In genomic region chr12:13211859-13212664, GRCh38 we compare ENCODE assay signal across 8 cellular contexts. TPM values are rescaled to one million over a fixed set of nuclear protein-coding genes. Genes with fewer than 3 reads are reported as not detected.
DNase-seq lines count a peak whose midpoint lies in the region; ATAC-seq and TF ChIP-seq lines count a peak whose summit lies in the region.

No MANE protein-coding gene starts in this region.

- DNase-seq in CD1c-positive myeloid dendritic cell (ENCODE audit: extremely low spot score): peak; percentile 87
- peak; percentile 64 for DNase-seq in NCI-H82 treated with DMSO at 0.1 percent for 48 hours (lab: John Stamatoyannopoulos, UW; ENCODE audit: unreplicated experiment)
- DNase-seq in activated CD8-positive, alpha-beta T cell treated with anti-CD3 and anti-CD28 coated beads, Interleukin-2, amount 10 ng/mL, durations not matched to agents 7 days and 5 days: peak; percentile 84
- peak; percentile 93 for DNase-seq in endodermal cell
- DNase-seq in naive B cell: peak; percentile 61
- DNase-seq in stimulated activated naive B cell treated with anti-CD40 and anti-IgM and Interleukin-4, amounts not matched to agents 10 μg/mL and 1 μg/mL and 100 μg/mL, for 72 hours: peak; percentile 39

- peak; percentile 100 for TF ChIP-seq CTCF in endodermal cell (conservative IDR thresholded peaks at IDR 0.05)

- H3K27me3 Mint-ChIP-seq in activated CD8-positive, alpha-beta T cell treated with anti-CD3 and anti-CD28 coated beads, Interleukin-2, amount 10 ng/mL, durations not matched to agents 7 days and 5 days (ENCODE audit: low read depth): no peaks in the 10 kb centered on the region
- H3K27me3 Mint-ChIP-seq in endodermal cell (ENCODE audit: insufficient read depth) (no peaks in the 10 kb centered on the region), naive B cell (peaks cover 0 to 6% (median 0%) of the 10 kb centered on the region in 3 donors)
- peaks cover 11 to 14% of the 10 kb centered on the region in 2 donors for H3K27me3 Mint-ChIP-seq in stimulated activated naive B cell treated with anti-CD40 and anti-IgM and Interleukin-4, amounts not matched to agents 10 μg/mL and 1 μg/mL and 100 μg/mL, for 72 hours

- POLR2A ChIA-PET in activated CD8-positive, alpha-beta T cell treated with anti-CD3 and anti-CD28 coated beads, Interleukin-2, amount 10 ng/mL, durations not matched to agents 7 days and 5 days (lab: Charles Lee): interaction anchor here (0.8 to 1.5 kb wide), 2 partner anchors 112 to 295 kb away, joined by 5 to 9 read pairs; no protein-coding TSS in a partner anchor

- peaks cover 44% of the 10 kb centered on the region for H3K4me1 Mint-ChIP-seq in activated CD8-positive, alpha-beta T cell treated with anti-CD3 and anti-CD28 coated beads, Interleukin-2, amount 10 ng/mL, durations not matched to agents 7 days and 5 days (ENCODE audit: low read depth)
- H3K4me1 Mint-ChIP-seq in endodermal cell (peaks cover 23% of the 10 kb centered on the region), naive B cell (peaks cover 4 to 9% (median 4%) of the 10 kb centered on the region in 3 donors)
- peaks cover 5 to 9% of the 10 kb centered on the region in 2 donors for H3K4me1 Mint-ChIP-seq in stimulated activated naive B cell treated with anti-CD40 and anti-IgM and Interleukin-4, amounts not matched to agents 10 μg/mL and 1 μg/mL and 100 μg/mL, for 72 hours

- no peaks in the 10 kb centered on the region for H3K9me3 ChIP-seq in endodermal cell (ENCODE audit: control insufficient read depth, low read length)

- H3K27me3 ChIP-seq in endodermal cell (ENCODE audit: control insufficient read depth, insufficient read depth, low read length, poor library complexity, severe bottlenecking): no peaks in the 10 kb centered on the region

- 67 to 74% methylated on average over 4 to 8 of the region's 8 CpGs for WGBS in endodermal cell (ENCODE audit: insufficient coverage in 1 of 2, insufficient read length in 1 of 2), 2 experiments

- no peak overlapping the region for H3K4me3 ChIP-seq in endodermal cell (ENCODE audit: low read length)

- H3K4me1 ChIP-seq in endodermal cell (ENCODE audit: control insufficient read depth, insufficient read depth, low read length): no peaks in the 10 kb centered on the region

- no peaks in the 10 kb centered on the region for H3K36me3 Mint-ChIP-seq in activated CD8-positive, alpha-beta T cell treated with anti-CD3 and anti-CD28 coated beads, Interleukin-2, amount 10 ng/mL, durations not matched to agents 7 days and 5 days (ENCODE audit: low read depth)
- no peaks in the 10 kb centered on the region for H3K36me3 Mint-ChIP-seq in endodermal cell (ENCODE audit: low read depth)
- no peaks in the 10 kb centered on the region for H3K36me3 Mint-ChIP-seq in naive B cell
- no peaks in the 10 kb centered on the region for H3K36me3 Mint-ChIP-seq in stimulated activated naive B cell treated with anti-CD40 and anti-IgM and Interleukin-4, amounts not matched to agents 10 μg/mL and 1 μg/mL and 100 μg/mL, for 72 hours

- peak overlapping the region; percentile 65 for H3K27ac Mint-ChIP-seq in activated CD8-positive, alpha-beta T cell treated with anti-CD3 and anti-CD28 coated beads, Interleukin-2, amount 10 ng/mL, durations not matched to agents 7 days and 5 days
- H3K27ac Mint-ChIP-seq in endodermal cell: peak overlapping the region; percentile 53
- H3K27ac Mint-ChIP-seq in naive B cell: peak overlapping the region in 3 of 6 donors; percentile 3 to 64 (median 60)
- no peak overlapping the region for H3K27ac Mint-ChIP-seq in stimulated activated naive B cell treated with anti-CD40 and anti-IgM and Interleukin-4, amounts not matched to agents 10 μg/mL and 1 μg/mL and 100 μg/mL, for 72 hours

- H3K4me3 Mint-ChIP-seq in activated CD8-positive, alpha-beta T cell treated with anti-CD3 and anti-CD28 coated beads, Interleukin-2, amount 10 ng/mL, durations not matched to agents 7 days and 5 days: no peak overlapping the region
- no peak overlapping the region for H3K4me3 Mint-ChIP-seq in endodermal cell
- H3K4me3 Mint-ChIP-seq in naive B cell: no peak overlapping the region
- H3K4me3 Mint-ChIP-seq in stimulated activated naive B cell treated with anti-CD40 and anti-IgM and Interleukin-4, amounts not matched to agents 10 μg/mL and 1 μg/mL and 100 μg/mL, for 72 hours: no peak overlapping the region

- ATAC-seq in HG02852 (IDR thresholded peaks at IDR 0.05; ENCODE audit: unreplicated experiment) (peak; percentile 44), naive B cell (ENCODE audit: low read depth in 2 of 2) (peak; percentile 46 to 77), HG03045 (IDR thresholded peaks at IDR 0.05; ENCODE audit: unreplicated experiment) (no peak)
- ATAC-seq in activated CD8-positive, alpha-beta T cell treated with anti-CD3 and anti-CD28 coated beads, Interleukin-2, amount 10 ng/mL, durations not matched to agents 7 days and 5 days: peak; percentile 62
- peak; percentile 54 to 60 for ATAC-seq in stimulated activated naive B cell treated with anti-CD40 and anti-IgM and Interleukin-4, amounts not matched to agents 10 μg/mL and 1 μg/mL and 100 μg/mL, for 72 hours (replicated peaks)

- H3K9me3 Mint-ChIP-seq in activated CD8-positive, alpha-beta T cell treated with anti-CD3 and anti-CD28 coated beads, Interleukin-2, amount 10 ng/mL, durations not matched to agents 7 days and 5 days (ENCODE audit: insufficient read depth): no peaks in the 10 kb centered on the region
- no peaks in the 10 kb centered on the region for H3K9me3 Mint-ChIP-seq in endodermal cell
- H3K9me3 Mint-ChIP-seq in naive B cell: no peaks in the 10 kb centered on the region
- no peaks in the 10 kb centered on the region for H3K9me3 Mint-ChIP-seq in stimulated activated naive B cell treated with anti-CD40 and anti-IgM and Interleukin-4, amounts not matched to agents 10 μg/mL and 1 μg/mL and 100 μg/mL, for 72 hours

- no peaks in the 10 kb centered on the region for H3K36me3 ChIP-seq in endodermal cell (ENCODE audit: control insufficient read depth, insufficient read depth, low read length)

- no peak overlapping the region for H3K27ac ChIP-seq in endodermal cell (ENCODE audit: low read depth, low read length)

- CTCF ChIA-PET in activated CD8-positive, alpha-beta T cell treated with anti-CD3 and anti-CD28 coated beads, Interleukin-2, amount 10 ng/mL, durations not matched to agents 7 days and 5 days (lab: Charles Lee): interaction anchor here (0.6 to 9.7 kb wide), 64 partner anchors 10 to 453 kb away, joined by 3 to 204 read pairs (median 5); partner anchors contain the start of genes DDX47, EMP1, FAM234B and GSG1

- H3K9ac ChIP-seq in endodermal cell (ENCODE audit: extremely low read depth, low read length, poor library complexity, severe bottlenecking): no peak overlapping the region

RNA-seq across cellular contexts. Expression of gene EMP1, which starts 15.5 kb away (rescaled TPM):
- 1 to 10 TPM; 4.4 to 7.6 TPM for total RNA-seq in activated CD8-positive, alpha-beta T cell treated with anti-CD3 and anti-CD28 coated beads, Interleukin-2, amount 10 ng/mL, durations not matched to agents 7 days and 5 days
- total RNA-seq in endodermal cell: under 1 TPM; 0.58 to 0.59 TPM
- polyA plus RNA-seq in endodermal cell (2013, experiment 1 of 2): 8.4 TPM
- polyA plus RNA-seq in endodermal cell (2013, experiment 2 of 2): 11.8 TPM
- under 1 TPM in 1 of 6 donors, not detected in 5; 0.96 TPM for polyA plus RNA-seq in naive B cell (ENCODE audit: low read depth in 6 of 6)

Comparison
In these comparisons a context has a peak if more than half of its experiments do, and no peak if none do; other contexts are left out.
1. DNase-seq: peak in every context shown above with its lines; median percentile 93 in endodermal cell; 87 in CD1c-positive myeloid dendritic cell; 84 in activated CD8-positive, alpha-beta T cell treated with anti-CD3 and anti-CD28 coated beads, Interleukin-2, amount 10 ng/mL, durations not matched to agents 7 days and 5 days; 64 in NCI-H82 treated with DMSO at 0.1 percent for 48 hours; 61 in naive B cell; 39 in stimulated activated naive B cell treated with anti-CD40 and anti-IgM and Interleukin-4, amounts not matched to agents 10 μg/mL and 1 μg/mL and 100 μg/mL, for 72 hours.